15 cellular contexts compared by ENCODE assay signal in genomic region chr5:67248703-67249589, GRCh38. TPM values are rescaled to one million over a fixed set of nuclear protein-coding genes. Genes with fewer than 3 reads are reported as not detected.
DNase-seq lines count a peak whose midpoint lies in the region; ATAC-seq and TF ChIP-seq lines count a peak whose summit lies in the region.
"Had no signal": no experiment of that assay in that cellular context is flagged by ENCODE, and none has a peak within 500 bp of the region (broad histone marks: within the 10 kb centered on the region; RNA-seq: fewer than 3 reads in every experiment).

No MANE protein-coding gene starts in this region.

- H3K4me1 Mint-ChIP-seq in stimulated activated memory B cell treated with anti-CD40 and anti-IgM and Interleukin-4, amounts not matched to agents 10 μg/mL and 1 μg/mL and 100 μg/mL, for 72 hours: no peaks in the 10 kb centered on the region

- H3K36me3 Mint-ChIP-seq in stimulated activated memory B cell treated with anti-CD40 and anti-IgM and Interleukin-4, amounts not matched to agents 10 μg/mL and 1 μg/mL and 100 μg/mL, for 72 hours: no peaks in the 10 kb centered on the region
- H3K36me3 Mint-ChIP-seq: WTC11 had no signal

- peak overlapping the region; percentile 26 for H3K27ac ChIP-seq in lower lobe of right lung

- ATAC-seq in Right ventricle myocardium superior (ENCODE audit: poor library complexity) (peak; percentile 37), lower lobe of right lung (peak; percentile 71 to 75), HG03460 (IDR thresholded peaks at IDR 0.05; ENCODE audit: unreplicated experiment) (no peak)
- no peak for ATAC-seq in stimulated activated memory B cell treated with anti-CD40 and anti-IgM and Interleukin-4, amounts not matched to agents 10 μg/mL and 1 μg/mL and 100 μg/mL, for 72 hours
- ATAC-seq: activated T-cell treated with anti-CD3 and anti-CD28 coated beads, Interleukin-2, amount 50 U/mL, for 72 hours; Panc1; WTC11 had no signal

- no peaks in the 10 kb centered on the region for H3K27me3 ChIP-seq in lower lobe of right lung (ENCODE audit: low read depth)
- H3K27me3 ChIP-seq: heart right ventricle had no signal

- no peaks in the 10 kb centered on the region for H3K36me3 ChIP-seq in lower lobe of right lung
- H3K36me3 ChIP-seq: heart right ventricle had no signal

- no peak overlapping the region for H3K27ac Mint-ChIP-seq in stimulated activated memory B cell treated with anti-CD40 and anti-IgM and Interleukin-4, amounts not matched to agents 10 μg/mL and 1 μg/mL and 100 μg/mL, for 72 hours
- H3K27ac Mint-ChIP-seq: activated T-cell treated with anti-CD3 and anti-CD28 coated beads, Interleukin-2, amount 50 U/mL, for 72 hours; WTC11 had no signal

- no peak overlapping the region for H3K4me3 ChIP-seq in cardiac fibroblast (replicated peaks in 1 of 2; ENCODE audit: low read depth in 2 of 2, low read length in 2 of 2)
- H3K4me3 ChIP-seq in lower lobe of right lung: no peak overlapping the region
- H3K4me3 ChIP-seq: heart right ventricle had no signal

- peaks cover 3% of the 10 kb centered on the region for H3K9me3 Mint-ChIP-seq in stimulated activated memory B cell treated with anti-CD40 and anti-IgM and Interleukin-4, amounts not matched to agents 10 μg/mL and 1 μg/mL and 100 μg/mL, for 72 hours
- H3K9me3 Mint-ChIP-seq: activated T-cell treated with anti-CD3 and anti-CD28 coated beads, Interleukin-2, amount 50 U/mL, for 72 hours had no signal

- TF ChIP-seq CTCF in cardiac fibroblast (IDR thresholded peaks at IDR 0.05; ENCODE audit: low read depth, low read length) (no peak), lower lobe of right lung (IDR thresholded peaks at IDR 0.05) (no peak)

- H3K9me3 ChIP-seq in lower lobe of right lung: no peaks in the 10 kb centered on the region

- H3K27me3 Mint-ChIP-seq in stimulated activated memory B cell treated with anti-CD40 and anti-IgM and Interleukin-4, amounts not matched to agents 10 μg/mL and 1 μg/mL and 100 μg/mL, for 72 hours: no peaks in the 10 kb centered on the region

- peaks cover 37% of the 10 kb centered on the region for H3K4me1 ChIP-seq in lower lobe of right lung

- no peak for DNase-seq in Right ventricle myocardium superior
- no peak for DNase-seq in cardiac septum (ENCODE audit: low spot score)
- DNase-seq in cardiac fibroblast (ENCODE audit: low read depth in 2 of 2): peak; percentile 32 to 42
- DNase-seq in lower lobe of right lung: no peak
- DNase-seq in activated CD8-positive, alpha-beta memory T cell treated with anti-CD3 and anti-CD28 coated beads for 24 hours: no peak
- DNase-seq in NCI-H2081 treated with DMSO at 0.1 percent for 48 hours (lab: John Stamatoyannopoulos, UW): no peak
- DNase-seq: activated T-cell treated with anti-CD3 and anti-CD28 coated beads, Interleukin-2, amount 50 U/mL, for 72 hours; central memory CD4-positive, alpha-beta T cell; GDM1; heart right ventricle; NCI-H1436 treated with DMSO at 0.1 percent for 48 hours had no signal

- intact Hi-C loops in Right ventricle myocardium superior (cut with DNase I) (loop anchor here (10.0 kb wide), 1 partner anchor 1006 kb away; no protein-coding TSS in a partner anchor), cardiac septum (cut with DNase I) (loop anchor here (5.0 to 10.0 kb wide), 3 partner anchors 966 to 1206 kb away; partner anchors contain the start of gene PIK3R1), lower lobe of right lung (cut with DNase I) (loop anchor here (10.0 kb wide), 1 partner anchor 1006 kb away; no protein-coding TSS in a partner anchor)

- no peak overlapping the region for H3K4me3 Mint-ChIP-seq in stimulated activated memory B cell treated with anti-CD40 and anti-IgM and Interleukin-4, amounts not matched to agents 10 μg/mL and 1 μg/mL and 100 μg/mL, for 72 hours
- H3K4me3 Mint-ChIP-seq: activated T-cell treated with anti-CD3 and anti-CD28 coated beads, Interleukin-2, amount 50 U/mL, for 72 hours; WTC11 had no signal

RNA-seq across cellular contexts. Expression of gene CD180, which starts 52.3 kb away (rescaled TPM):
- 0.65 TPM for total RNA-seq in Right ventricle myocardium superior
- total RNA-seq in cardiac septum: 0.48 TPM
- total RNA-seq in lower lobe of right lung: 4.9 TPM
- total RNA-seq: WTC11 had no signal

Comparison
In these comparisons a context has a peak if more than half of its experiments do, and no peak if none do; other contexts are left out.
1. ATAC-seq: peak in Right ventricle myocardium superior (single experiment) and lower lobe of right lung (2 of 2); none in stimulated activated memory B cell treated with anti-CD40 and anti-IgM and Interleukin-4, amounts not matched to agents 10 μg/mL and 1 μg/mL and 100 μg/mL, for 72 hours (single experiment) and HG03460 (single experiment).
2. DNase-seq: peak in cardiac fibroblast (2 of 2); none in Right ventricle myocardium superior (single experiment), cardiac septum (single experiment), lower lobe of right lung (single experiment), activated CD8-positive, alpha-beta memory T cell treated with anti-CD3 and anti-CD28 coated beads for 24 hours (single experiment) and NCI-H2081 treated with DMSO at 0.1 percent for 48 hours (single experiment).